Comparison of ENCODE assay signal across 1 cellular context in the genomic region with DNA sequence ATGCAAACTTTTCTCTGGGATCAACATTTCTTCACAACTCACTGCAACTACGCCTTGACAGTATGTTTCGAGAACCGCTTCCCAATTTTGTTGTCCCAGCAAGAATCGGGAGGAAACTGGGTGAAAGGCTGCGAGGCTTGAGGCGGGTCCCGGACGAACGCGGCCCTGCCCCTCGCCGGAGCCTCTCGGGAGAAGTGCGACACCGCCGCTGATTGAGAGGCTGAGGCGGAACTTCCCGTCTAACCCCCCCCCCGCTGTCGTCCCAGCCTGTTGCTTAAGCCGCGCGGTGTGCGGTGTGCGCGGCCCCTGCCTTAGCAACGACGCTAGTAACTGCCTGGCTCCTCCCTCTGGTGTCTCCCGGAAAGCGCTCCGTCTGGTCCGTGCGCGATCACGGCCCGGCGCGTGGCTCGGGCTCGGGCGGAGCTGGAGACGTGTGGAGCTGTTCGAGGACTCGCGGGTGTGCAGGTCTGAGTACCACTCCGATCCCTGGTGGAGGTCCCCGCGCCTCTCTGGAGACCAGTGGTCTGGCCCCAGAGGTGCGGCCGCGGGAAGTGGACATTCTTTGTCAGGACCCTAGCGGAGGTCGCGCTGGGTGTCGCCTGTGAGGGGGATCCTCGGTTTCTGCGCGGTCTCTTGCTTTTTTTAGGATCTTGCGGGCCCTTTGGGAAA.
TF ChIP-seq lines count a peak whose summit lies in the region.

A gene with protein sequence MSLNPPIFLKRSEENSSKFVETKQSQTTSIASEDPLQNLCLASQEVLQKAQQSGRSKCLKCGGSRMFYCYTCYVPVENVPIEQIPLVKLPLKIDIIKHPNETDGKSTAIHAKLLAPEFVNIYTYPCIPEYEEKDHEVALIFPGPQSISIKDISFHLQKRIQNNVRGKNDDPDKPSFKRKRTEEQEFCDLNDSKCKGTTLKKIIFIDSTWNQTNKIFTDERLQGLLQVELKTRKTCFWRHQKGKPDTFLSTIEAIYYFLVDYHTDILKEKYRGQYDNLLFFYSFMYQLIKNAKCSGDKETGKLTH (plus strand): TSS at position 391 of the 669 bp plus-strand sequence. CDS start 4,120 bp downstream, outside the sequence.
A gene with protein sequence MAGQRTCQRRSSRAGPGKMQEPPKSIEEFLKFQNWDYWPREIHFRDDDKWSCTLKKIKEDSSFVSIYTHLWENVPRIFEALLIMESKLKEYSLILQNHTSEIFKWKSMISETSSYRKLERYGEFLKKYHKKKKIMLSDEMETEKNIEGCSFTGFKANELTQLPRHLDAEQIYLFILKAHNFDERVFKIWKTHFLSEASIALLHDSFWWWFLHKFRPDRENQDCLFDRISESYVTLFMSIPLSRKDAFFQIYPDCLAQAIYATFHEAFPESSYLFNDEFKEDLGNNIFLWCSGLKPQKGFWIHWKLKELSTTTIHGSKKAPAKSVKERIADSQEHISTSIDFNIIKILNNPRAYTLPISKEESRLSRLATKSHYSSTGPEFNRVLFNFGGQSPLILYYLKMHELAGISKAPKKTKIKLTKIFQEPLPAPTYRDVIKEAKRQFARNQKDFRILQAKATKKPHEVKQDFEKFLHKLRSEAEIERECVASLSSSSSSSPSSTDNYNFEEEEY (minus strand): TSS at position 161 of the 669 bp plus-strand sequence. CDS start 5,647 bp downstream, outside the sequence.

TF ChIP-seq in HEK293, 187 proteins besides CTCF, POLR2A, EP300 and RAD21 (continued from another document and continues in another):
- TF ChIP-seq, protein P1, sequence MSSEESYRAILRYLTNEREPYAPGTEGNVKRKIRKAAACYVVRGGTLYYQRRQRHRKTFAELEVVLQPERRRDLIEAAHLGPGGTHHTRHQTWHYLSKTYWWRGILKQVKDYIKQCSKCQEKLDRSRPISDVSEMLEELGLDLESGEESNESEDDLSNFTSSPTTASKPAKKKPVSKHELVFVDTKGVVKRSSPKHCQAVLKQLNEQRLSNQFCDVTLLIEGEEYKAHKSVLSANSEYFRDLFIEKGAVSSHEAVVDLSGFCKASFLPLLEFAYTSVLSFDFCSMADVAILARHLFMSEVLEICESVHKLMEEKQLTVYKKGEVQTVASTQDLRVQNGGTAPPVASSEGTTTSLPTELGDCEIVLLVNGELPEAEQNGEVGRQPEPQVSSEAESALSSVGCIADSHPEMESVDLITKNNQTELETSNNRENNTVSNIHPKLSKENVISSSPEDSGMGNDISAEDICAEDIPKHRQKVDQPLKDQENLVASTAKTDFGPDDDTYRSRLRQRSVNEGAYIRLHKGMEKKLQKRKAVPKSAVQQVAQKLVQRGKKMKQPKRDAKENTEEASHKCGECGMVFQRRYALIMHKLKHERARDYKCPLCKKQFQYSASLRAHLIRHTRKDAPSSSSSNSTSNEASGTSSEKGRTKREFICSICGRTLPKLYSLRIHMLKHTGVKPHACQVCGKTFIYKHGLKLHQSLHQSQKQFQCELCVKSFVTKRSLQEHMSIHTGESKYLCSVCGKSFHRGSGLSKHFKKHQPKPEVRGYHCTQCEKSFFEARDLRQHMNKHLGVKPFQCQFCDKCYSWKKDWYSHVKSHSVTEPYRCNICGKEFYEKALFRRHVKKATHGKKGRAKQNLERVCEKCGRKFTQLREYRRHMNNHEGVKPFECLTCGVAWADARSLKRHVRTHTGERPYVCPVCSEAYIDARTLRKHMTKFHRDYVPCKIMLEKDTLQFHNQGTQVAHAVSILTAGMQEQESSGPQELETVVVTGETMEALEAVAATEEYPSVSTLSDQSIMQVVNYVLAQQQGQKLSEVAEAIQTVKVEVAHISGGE (tag by site-specific recombination; conservative IDR thresholded peaks at IDR 0.05; ENCODE audit: low read depth) = peak; percentile 99
- TF ChIP-seq, protein P2, sequence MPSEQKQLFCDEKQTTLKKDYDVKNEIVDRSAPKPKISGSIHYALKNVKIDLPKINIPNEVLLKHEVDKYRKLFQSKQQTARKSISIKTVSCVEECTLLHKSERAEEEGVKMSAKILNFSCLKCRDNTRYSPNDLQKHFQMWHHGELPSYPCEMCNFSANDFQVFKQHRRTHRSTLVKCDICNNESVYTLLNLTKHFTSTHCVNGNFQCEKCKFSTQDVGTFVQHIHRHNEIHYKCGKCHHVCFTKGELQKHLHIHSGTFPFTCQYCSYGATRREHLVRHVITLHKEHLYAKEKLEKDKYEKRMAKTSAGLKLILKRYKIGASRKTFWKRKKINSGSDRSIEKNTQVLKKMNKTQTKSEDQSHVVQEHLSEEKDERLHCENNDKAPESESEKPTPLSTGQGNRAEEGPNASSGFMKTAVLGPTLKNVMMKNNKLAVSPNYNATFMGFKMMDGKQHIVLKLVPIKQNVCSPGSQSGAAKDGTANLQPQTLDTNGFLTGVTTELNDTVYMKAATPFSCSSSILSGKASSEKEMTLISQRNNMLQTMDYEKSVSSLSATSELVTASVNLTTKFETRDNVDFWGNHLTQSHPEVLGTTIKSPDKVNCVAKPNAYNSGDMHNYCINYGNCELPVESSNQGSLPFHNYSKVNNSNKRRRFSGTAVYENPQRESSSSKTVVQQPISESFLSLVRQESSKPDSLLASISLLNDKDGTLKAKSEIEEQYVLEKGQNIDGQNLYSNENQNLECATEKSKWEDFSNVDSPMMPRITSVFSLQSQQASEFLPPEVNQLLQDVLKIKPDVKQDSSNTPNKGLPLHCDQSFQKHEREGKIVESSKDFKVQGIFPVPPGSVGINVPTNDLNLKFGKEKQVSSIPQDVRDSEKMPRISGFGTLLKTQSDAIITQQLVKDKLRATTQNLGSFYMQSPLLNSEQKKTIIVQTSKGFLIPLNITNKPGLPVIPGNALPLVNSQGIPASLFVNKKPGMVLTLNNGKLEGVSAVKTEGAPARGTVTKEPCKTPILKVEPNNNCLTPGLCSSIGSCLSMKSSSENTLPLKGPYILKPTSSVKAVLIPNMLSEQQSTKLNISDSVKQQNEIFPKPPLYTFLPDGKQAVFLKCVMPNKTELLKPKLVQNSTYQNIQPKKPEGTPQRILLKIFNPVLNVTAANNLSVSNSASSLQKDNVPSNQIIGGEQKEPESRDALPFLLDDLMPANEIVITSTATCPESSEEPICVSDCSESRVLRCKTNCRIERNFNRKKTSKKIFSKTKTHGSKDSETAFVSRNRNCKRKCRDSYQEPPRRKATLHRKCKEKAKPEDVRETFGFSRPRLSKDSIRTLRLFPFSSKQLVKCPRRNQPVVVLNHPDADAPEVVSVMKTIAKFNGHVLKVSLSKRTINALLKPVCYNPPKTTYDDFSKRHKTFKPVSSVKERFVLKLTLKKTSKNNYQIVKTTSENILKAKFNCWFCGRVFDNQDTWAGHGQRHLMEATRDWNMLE (tag by site-specific recombination; conservative IDR thresholded peaks at IDR 0.05; ENCODE audit: low read depth) = peak; percentile 70
- TF ChIP-seq ZNF37A (tag by site-specific recombination; IDR thresholded peaks at IDR 0.05) (no peak), ZNF223 (tag by site-specific recombination; IDR thresholded peaks at IDR 0.05) (no peak), ZNF621 (tag by site-specific recombination; IDR thresholded peaks at IDR 0.05) (no peak), ZNF174 (tag by site-specific recombination; IDR thresholded peaks at IDR 0.05) (no peak), ZNF514 (tag by site-specific recombination; IDR thresholded peaks at IDR 0.05) (no peak), KLF16 (tag by site-specific recombination; IDR thresholded peaks at IDR 0.05) (peak; percentile 80; the same call in 1 of the 2 replicates), ZNF623 (tag by site-specific recombination; IDR thresholded peaks at IDR 0.05) (no peak), ZNF311 (tag by site-specific recombination; IDR thresholded peaks at IDR 0.05; ENCODE audit: borderline replicate concordance) (no peak), ZBTB21 (tag by site-specific recombination; IDR thresholded peaks at IDR 0.05) (no peak), ZXDB (tag by site-specific recombination; IDR thresholded peaks at IDR 0.05) (peak; percentile 93), REPIN1 (tag by site-specific recombination; IDR thresholded peaks at IDR 0.05; ENCODE audit: low read depth) (0 out of 2 replicates have a peak, but pooled peaks have one; percentile 36), ZNF121 (tag by site-specific recombination; IDR thresholded peaks at IDR 0.05) (peak; percentile 46; the same call in 1 of the 2 replicates), ZNF837 (tag by site-specific recombination; IDR thresholded peaks at IDR 0.05) (no peak), ZNF510 (tag by site-specific recombination; IDR thresholded peaks at IDR 0.05; ENCODE audit: insufficient replicate concordance) (no peak), SETDB1 (IDR thresholded peaks at IDR 0.05; ENCODE audit: insufficient read length, low read length) (no peak), ZNF404 (tag by site-specific recombination; IDR thresholded peaks at IDR 0.05) (no peak), SALL2 (tag by site-specific recombination; IDR thresholded peaks at IDR 0.05; ENCODE audit: borderline replicate concordance) (no peak), ZBTB1 (tag by site-specific recombination; IDR thresholded peaks at IDR 0.05) (peak; percentile 89; the same call in 1 of the 2 replicates), ZNF354C (tag by site-specific recombination; IDR thresholded peaks at IDR 0.05; ENCODE audit: borderline replicate concordance, low read depth) (no peak), ZNF140 (tag by site-specific recombination; IDR thresholded peaks at IDR 0.05) (no peak), ZNF433 (tag by site-specific recombination; IDR thresholded peaks at IDR 0.05; ENCODE audit: low read depth) (no peak), RBAK (tag by site-specific recombination; IDR thresholded peaks at IDR 0.05) (no peak), ZNF16 (tag by site-specific recombination; IDR thresholded peaks at IDR 0.05; ENCODE audit: low read depth) (no peak), ZNF585B (tag by site-specific recombination; IDR thresholded peaks at IDR 0.05) (no peak), ZNF571 (tag by site-specific recombination; IDR thresholded peaks at IDR 0.05) (no peak)
- TF ChIP-seq, protein P3, sequence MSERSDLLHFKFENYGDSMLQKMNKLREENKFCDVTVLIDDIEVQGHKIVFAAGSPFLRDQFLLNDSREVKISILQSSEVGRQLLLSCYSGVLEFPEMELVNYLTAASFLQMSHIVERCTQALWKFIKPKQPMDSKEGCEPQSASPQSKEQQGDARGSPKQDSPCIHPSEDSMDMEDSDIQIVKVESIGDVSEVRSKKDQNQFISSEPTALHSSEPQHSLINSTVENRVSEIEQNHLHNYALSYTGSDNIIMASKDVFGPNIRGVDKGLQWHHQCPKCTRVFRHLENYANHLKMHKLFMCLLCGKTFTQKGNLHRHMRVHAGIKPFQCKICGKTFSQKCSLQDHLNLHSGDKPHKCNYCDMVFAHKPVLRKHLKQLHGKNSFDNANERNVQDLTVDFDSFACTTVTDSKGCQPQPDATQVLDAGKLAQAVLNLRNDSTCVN (tag by site-specific recombination; optimal IDR thresholded peaks at IDR 0.05) = peak; percentile 98
- TF ChIP-seq, protein P4, sequence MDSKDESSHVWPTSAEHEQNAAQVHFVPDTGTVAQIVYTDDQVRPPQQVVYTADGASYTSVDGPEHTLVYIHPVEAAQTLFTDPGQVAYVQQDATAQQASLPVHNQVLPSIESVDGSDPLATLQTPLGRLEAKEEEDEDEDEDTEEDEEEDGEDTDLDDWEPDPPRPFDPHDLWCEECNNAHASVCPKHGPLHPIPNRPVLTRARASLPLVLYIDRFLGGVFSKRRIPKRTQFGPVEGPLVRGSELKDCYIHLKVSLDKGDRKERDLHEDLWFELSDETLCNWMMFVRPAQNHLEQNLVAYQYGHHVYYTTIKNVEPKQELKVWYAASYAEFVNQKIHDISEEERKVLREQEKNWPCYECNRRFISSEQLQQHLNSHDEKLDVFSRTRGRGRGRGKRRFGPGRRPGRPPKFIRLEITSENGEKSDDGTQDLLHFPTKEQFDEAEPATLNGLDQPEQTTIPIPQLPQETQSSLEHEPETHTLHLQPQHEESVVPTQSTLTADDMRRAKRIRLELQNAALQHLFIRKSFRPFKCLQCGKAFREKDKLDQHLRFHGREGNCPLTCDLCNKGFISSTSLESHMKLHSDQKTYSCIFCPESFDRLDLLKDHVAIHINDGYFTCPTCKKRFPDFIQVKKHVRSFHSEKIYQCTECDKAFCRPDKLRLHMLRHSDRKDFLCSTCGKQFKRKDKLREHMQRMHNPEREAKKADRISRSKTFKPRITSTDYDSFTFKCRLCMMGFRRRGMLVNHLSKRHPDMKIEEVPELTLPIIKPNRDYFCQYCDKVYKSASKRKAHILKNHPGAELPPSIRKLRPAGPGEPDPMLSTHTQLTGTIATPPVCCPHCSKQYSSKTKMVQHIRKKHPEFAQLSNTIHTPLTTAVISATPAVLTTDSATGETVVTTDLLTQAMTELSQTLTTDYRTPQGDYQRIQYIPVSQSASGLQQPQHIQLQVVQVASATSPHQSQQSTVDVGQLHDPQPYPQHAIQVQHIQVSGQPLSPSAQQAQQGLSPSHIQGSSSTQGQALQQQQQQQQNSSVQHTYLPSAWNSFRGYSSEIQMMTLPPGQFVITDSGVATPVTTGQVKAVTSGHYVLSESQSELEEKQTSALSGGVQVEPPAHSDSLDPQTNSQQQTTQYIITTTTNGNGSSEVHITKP (tag by site-specific recombination; IDR thresholded peaks at IDR 0.05) = peak; percentile 82
- TF ChIP-seq, protein P5, sequence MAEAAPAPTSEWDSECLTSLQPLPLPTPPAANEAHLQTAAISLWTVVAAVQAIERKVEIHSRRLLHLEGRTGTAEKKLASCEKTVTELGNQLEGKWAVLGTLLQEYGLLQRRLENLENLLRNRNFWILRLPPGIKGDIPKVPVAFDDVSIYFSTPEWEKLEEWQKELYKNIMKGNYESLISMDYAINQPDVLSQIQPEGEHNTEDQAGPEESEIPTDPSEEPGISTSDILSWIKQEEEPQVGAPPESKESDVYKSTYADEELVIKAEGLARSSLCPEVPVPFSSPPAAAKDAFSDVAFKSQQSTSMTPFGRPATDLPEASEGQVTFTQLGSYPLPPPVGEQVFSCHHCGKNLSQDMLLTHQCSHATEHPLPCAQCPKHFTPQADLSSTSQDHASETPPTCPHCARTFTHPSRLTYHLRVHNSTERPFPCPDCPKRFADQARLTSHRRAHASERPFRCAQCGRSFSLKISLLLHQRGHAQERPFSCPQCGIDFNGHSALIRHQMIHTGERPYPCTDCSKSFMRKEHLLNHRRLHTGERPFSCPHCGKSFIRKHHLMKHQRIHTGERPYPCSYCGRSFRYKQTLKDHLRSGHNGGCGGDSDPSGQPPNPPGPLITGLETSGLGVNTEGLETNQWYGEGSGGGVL (tag by site-specific recombination; IDR thresholded peaks at IDR 0.05) = peak; percentile 26; the same call in 1 of the 2 replicates
- TF ChIP-seq, protein P6, sequence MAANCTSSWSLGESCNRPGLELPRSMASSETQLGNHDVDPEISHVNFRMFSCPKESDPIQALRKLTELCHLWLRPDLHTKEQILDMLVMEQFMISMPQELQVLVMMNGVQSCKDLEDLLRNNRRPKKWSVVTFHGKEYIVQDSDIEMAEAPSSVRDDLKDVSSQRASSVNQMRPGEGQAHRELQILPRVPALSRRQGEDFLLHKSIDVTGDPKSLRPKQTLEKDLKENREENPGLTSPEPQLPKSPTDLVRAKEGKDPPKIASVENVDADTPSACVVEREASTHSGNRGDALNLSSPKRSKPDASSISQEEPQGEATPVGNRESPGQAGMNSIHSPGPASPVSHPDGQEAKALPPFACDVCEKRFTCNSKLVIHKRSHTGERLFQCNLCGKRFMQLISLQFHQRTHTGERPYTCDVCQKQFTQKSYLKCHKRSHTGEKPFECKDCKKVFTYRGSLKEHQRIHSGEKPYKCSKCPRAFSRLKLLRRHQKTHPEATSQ (tag by site-specific recombination; IDR thresholded peaks at IDR 0.05) = peak; percentile 96
- TF ChIP-seq, protein P7, sequence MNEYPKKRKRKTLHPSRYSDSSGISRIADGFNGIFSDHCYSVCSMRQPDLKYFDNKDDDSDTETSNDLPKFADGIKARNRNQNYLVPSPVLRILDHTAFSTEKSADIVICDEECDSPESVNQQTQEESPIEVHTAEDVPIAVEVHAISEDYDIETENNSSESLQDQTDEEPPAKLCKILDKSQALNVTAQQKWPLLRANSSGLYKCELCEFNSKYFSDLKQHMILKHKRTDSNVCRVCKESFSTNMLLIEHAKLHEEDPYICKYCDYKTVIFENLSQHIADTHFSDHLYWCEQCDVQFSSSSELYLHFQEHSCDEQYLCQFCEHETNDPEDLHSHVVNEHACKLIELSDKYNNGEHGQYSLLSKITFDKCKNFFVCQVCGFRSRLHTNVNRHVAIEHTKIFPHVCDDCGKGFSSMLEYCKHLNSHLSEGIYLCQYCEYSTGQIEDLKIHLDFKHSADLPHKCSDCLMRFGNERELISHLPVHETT (tag by site-specific recombination; IDR thresholded peaks at IDR 0.05) = peak; percentile 61; the same call in 1 of the 2 replicates
